Comparison of ENCODE assay signal across 8 cellular contexts in the genomic region with DNA sequence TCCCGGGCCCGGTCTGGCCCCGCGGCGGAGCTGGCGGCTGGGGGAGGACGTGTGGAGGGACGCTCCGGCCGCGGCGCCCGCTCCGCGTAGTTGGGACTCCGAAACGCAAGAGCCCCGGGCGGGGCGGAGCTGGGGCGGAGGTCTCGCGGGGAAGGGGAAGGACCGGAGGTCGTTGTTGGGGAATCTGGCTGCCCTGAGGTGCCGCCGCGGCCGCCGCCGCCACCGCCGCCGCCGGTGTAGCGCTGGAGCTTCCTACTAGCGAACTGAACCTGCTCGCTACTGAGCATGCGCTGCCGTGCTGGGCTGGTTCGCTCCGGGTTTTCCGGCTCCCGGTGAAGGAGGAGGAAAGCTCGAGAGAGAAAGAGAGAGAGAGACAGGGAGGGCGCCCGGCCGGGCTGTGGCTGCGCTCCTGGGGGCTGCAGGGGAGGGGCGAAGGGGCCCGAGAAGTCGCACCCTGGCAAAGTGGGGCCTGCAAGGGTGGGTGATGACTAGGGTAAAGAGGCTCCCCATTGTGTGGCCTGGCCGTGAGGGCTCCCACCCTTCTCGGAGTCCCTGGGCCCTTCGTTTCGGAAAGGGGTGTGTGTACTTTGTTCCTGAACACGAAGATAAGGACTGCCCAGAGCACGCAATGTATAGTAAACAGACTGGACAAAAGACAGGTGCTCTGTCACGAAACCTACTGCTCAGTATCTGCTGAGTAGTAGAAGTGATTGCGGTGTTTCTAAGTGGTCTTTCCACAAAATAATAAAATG. TPM values are rescaled to one million over a fixed set of nuclear protein-coding genes. Genes with fewer than 3 reads are reported as not detected.
DNase-seq lines count a peak whose midpoint lies in the region; ATAC-seq and TF ChIP-seq lines count a peak whose summit lies in the region.

Gene SOS1 (minus strand): TSS at position 281 of the 752 bp plus-strand sequence. CDS start 629 bp downstream, outside the sequence.

- H3K36me3 Mint-ChIP-seq in T-helper 17 cell (ENCODE audit: low read depth), result peaks cover 8% of the 10 kb centered on the region

- peak within 1 kb of the TSS; percentile 98 for H3K27ac ChIP-seq in left ventricle myocardium inferior (replicated peaks)
- H3K27ac ChIP-seq in prostate gland, result peak within 1 kb of the TSS; percentile 98

- peak within 1 kb of the TSS; percentile 95 for H3K27ac Mint-ChIP-seq in T-helper 17 cell

- H3K36me3 ChIP-seq in left ventricle myocardium inferior (no peaks in the 10 kb centered on the region), prostate gland (no peaks in the 10 kb centered on the region)

- H3K4me3 Mint-ChIP-seq in T-helper 17 cell, result peak within 1 kb of the TSS; percentile 95

- TF ChIP-seq CTCF in left ventricle myocardium inferior (IDR thresholded peaks at IDR 0.05; ENCODE audit: borderline replicate concordance) (no peak), prostate gland (IDR thresholded peaks at IDR 0.05) (peak in 1 of 4 experiments; percentile 9)

- peak; percentile 94 to 95 for DNase-seq in NCI-H187 (lab: John Stamatoyannopoulos, UW)
- peak; percentile 88 to 92 (median 90) for DNase-seq in T-helper 17 cell
- DNase-seq in amygdala (lab: John Stamatoyannopoulos, UW), result peak; percentile 37 to 93 (median 86)
- DNase-seq in left ventricle myocardium inferior, result peak; percentile 96
- DNase-seq in prostate gland (ENCODE audit: low spot score), result peak; percentile 94
- DNase-seq in ureter (ENCODE audit: low spot score), result peak; percentile 97

- H3K27me3 Mint-ChIP-seq in T-helper 17 cell, result no peaks in the 10 kb centered on the region

- H3K4me1 ChIP-seq in left ventricle myocardium inferior (peaks cover 85% of the 10 kb centered on the region), prostate gland (replicated peaks) (peaks cover 5% of the 10 kb centered on the region)

- peak; percentile 54 for ATAC-seq in GM18502 (IDR thresholded peaks at IDR 0.05; ENCODE audit: poor library complexity, unreplicated experiment)
- ATAC-seq in HG02943 (IDR thresholded peaks at IDR 0.05; ENCODE audit: low read depth, unreplicated experiment), result peak; percentile 45
- peak; percentile 63 for ATAC-seq in T-helper 17 cell

- peaks cover 50% of the 10 kb centered on the region for H3K4me1 Mint-ChIP-seq in T-helper 17 cell

- under 1% methylated on average over 38 of the region's 60 CpGs for WGBS in prostate gland

- TF ChIP-seq POLR2A in prostate gland (IDR thresholded peaks at IDR 0.05), result peak; percentile 92

- peak within 1 kb of the TSS; percentile 92 for H3K4me3 ChIP-seq in left ventricle myocardium inferior
- peak within 1 kb of the TSS; percentile 82 to 84 for H3K4me3 ChIP-seq in prostate gland

- intact Hi-C loops in left ventricle myocardium inferior (cut with micrococcal nuclease) (no loop called here), prostate gland (cut with DNase I) (loop anchor here (2.0 to 5.0 kb wide), 2 partner anchors 49 to 108 kb away; no protein-coding TSS in a partner anchor)

- H3K9me3 ChIP-seq in T-helper 17 cell (ENCODE audit: control insufficient read depth, low read length, poor library complexity, severe bottlenecking), result no peaks in the 10 kb centered on the region
- H3K9me3 ChIP-seq in left ventricle myocardium inferior (replicated peaks), result no peaks in the 10 kb centered on the region
- no peaks in the 10 kb centered on the region for H3K9me3 ChIP-seq in prostate gland

- H3K27me3 ChIP-seq in left ventricle myocardium inferior (ENCODE audit: low read depth), result no peaks in the 10 kb centered on the region
- H3K27me3 ChIP-seq in prostate gland (replicated peaks; ENCODE audit: insufficient read depth), result no peaks in the 10 kb centered on the region

RNA-seq across cellular contexts. Expression of gene SOS1, which starts in this region (rescaled TPM):
- total RNA-seq in T-helper 17 cell, result 10 to 100 TPM; 65.2 to 95.5 TPM
- total RNA-seq in left ventricle myocardium inferior, result 20.6 TPM
- total RNA-seq in prostate gland, result 10 to 100 TPM; 35.0 to 54.1 TPM
- total RNA-seq in ureter, result 53.7 TPM

Comparison
In these comparisons a context has a peak if more than half of its experiments do, and no peak if none do; other contexts are left out.
1. Peak in every context shown above with its lines: DNase-seq, ATAC-seq, H3K4me3 ChIP-seq and H3K27ac ChIP-seq.